In genomic region chr14:61569783-61570182, GRCh38 we compare ENCODE assay signal across 8 cellular contexts.
DNase-seq lines count a peak whose midpoint lies in the region; ATAC-seq, FAIRE-seq and TF ChIP-seq lines count a peak whose summit lies in the region.

No MANE protein-coding gene starts in this region.

- peaks cover 74% of the 10 kb centered on the region for H3K4me1 ChIP-seq in DOHH2 (ENCODE audit: control insufficient read depth, low read length)
- H3K4me1 ChIP-seq in OCI-LY7 (ENCODE audit: insufficient read depth, low read length, poor library complexity, severe bottlenecking) = peaks cover 66% of the 10 kb centered on the region
- H3K4me1 ChIP-seq in small intestine (ENCODE audit: control insufficient read depth in 2 of 2, insufficient read depth in 1 of 2, low read depth in 1 of 2, low read length in 1 of 2) = peaks cover 0 to 9% of the 10 kb centered on the region in 2 donors

- no peaks in the 10 kb centered on the region for H3K27me3 Mint-ChIP-seq in memory B cell

- 78 to 84% (median 81%) methylated on average over 6 of the region's 6 CpGs for WGBS in small intestine, 3 donors

- peak overlapping the region; percentile 72 for H3K4me3 ChIP-seq in DOHH2 (ENCODE audit: low read length)
- peak overlapping the region; percentile 47 for H3K4me3 ChIP-seq in OCI-LY7 (ENCODE audit: low read depth, low read length, poor library complexity, severe bottlenecking)
- H3K4me3 ChIP-seq in small intestine (ENCODE audit: low read depth in 1 of 2, low read length in 2 of 2) = no peak overlapping the region

- no TSS peak for BruUV-seq in OCI-LY7 (replicated peaks; lab: Mats Ljungman, UMichigan)

- H3K36me3 Mint-ChIP-seq in memory B cell = no peaks in the 10 kb centered on the region

- H2AFZ ChIP-seq in OCI-LY7 (ENCODE audit: low read length) = peak overlapping the region; percentile 34; the same call in 1 of the 2 replicates

- POLR2A ChIA-PET in OCI-LY7 (lab: Charles Lee) = interaction anchor here (0.7 to 5.1 kb wide), 14 partner anchors 10 to 509 kb away, joined by 3 to 34 read pairs (median 4); no protein-coding TSS in a partner anchor

- no peaks in the 10 kb centered on the region for H3K79me2 ChIP-seq in DOHH2 (ENCODE audit: control insufficient read depth, low read length)
- H3K79me2 ChIP-seq in OCI-LY7 (ENCODE audit: insufficient read depth, low read depth, low read length) = no peaks in the 10 kb centered on the region

- H3K4me3 Mint-ChIP-seq in memory B cell = no peak overlapping the region

- no peak for ATAC-seq in memory B cell (ENCODE audit: low read depth)

- H3K27ac Mint-ChIP-seq in memory B cell = peak overlapping the region; percentile 96

- H3K27ac ChIP-seq in DOHH2 (ENCODE audit: low read depth, low read length) = no peak overlapping the region
- H3K27ac ChIP-seq in OCI-LY7 (ENCODE audit: low read depth, low read length, poor library complexity, severe bottlenecking) = peak overlapping the region; percentile 93
- H3K27ac ChIP-seq in small intestine (ENCODE audit: low read depth in 1 of 2, low read length in 1 of 2) = peak overlapping the region in 1 of 2 donors; percentile 19

- CTCF ChIA-PET in OCI-LY7 (lab: Charles Lee; ENCODE audit: unreplicated experiment) = interaction anchor here (0.7 to 2.1 kb wide), 3 partner anchors 93 to 161 kb away, joined by 4 to 9 read pairs (median 4); no protein-coding TSS in a partner anchor

- H3K9me3 Mint-ChIP-seq in memory B cell = no peaks in the 10 kb centered on the region

- DNase-seq in OCI-LY7 (ENCODE audit: low spot score) (peak; percentile 35), astrocyte of the hippocampus (ENCODE audit: low read depth, low spot score) (peak; percentile 86), memory B cell (ENCODE audit: low spot score in 2 of 2) (no peak), SHP77 (lab: John Stamatoyannopoulos, UW) (no peak), germinal center (ENCODE audit: low spot score) (no peak), NCI-H1092 treated with DMSO at 0.1 percent for 48 hours (lab: John Stamatoyannopoulos, UW) (no peak), small intestine (no peak)

- intact Hi-C loops in OCI-LY7 (cut with micrococcal nuclease; ENCODE audit: unreplicated experiment) = loop anchor here (2.0 to 5.0 kb wide), 3 partner anchors 75 to 163 kb away; no protein-coding TSS in a partner anchor

- H3F3A ChIP-seq in DOHH2 (ENCODE audit: control insufficient read depth, insufficient read depth) = no peaks in the 10 kb centered on the region; the same call in none of the 2 replicates

- TF ChIP-seq CTCF in DOHH2 (IDR thresholded peaks at IDR 0.05; ENCODE audit: low read depth, low read length, poor library complexity, severe bottlenecking) (no peak), OCI-LY7 (conservative IDR thresholded peaks at IDR 0.05; ENCODE audit: low read length) (no peak)

- H3K9me2 ChIP-seq in DOHH2 (replicated peaks; ENCODE audit: control insufficient read depth, low read length) (no peaks in the 10 kb centered on the region), OCI-LY7 (ENCODE audit: insufficient read depth, low read length) (no peaks in the 10 kb centered on the region)

- H3K36me3 ChIP-seq in DOHH2 (ENCODE audit: control insufficient read depth, low read length) (no peaks in the 10 kb centered on the region; the same call in 1 of the 2 replicates), OCI-LY7 (ENCODE audit: insufficient read depth, low read length) (no peaks in the 10 kb centered on the region), small intestine (ENCODE audit: control insufficient read depth in 2 of 2, insufficient read depth in 2 of 2, low read length in 2 of 2) (no peaks in the 10 kb centered on the region)

- no peak for FAIRE-seq in small intestine (lab: Jason Lieb, UNC)

- H3K4me1 Mint-ChIP-seq in memory B cell = peaks cover 35% of the 10 kb centered on the region

- H3K9me3 ChIP-seq in DOHH2 (ENCODE audit: control insufficient read depth, insufficient read depth, low read length) = no peaks in the 10 kb centered on the region
- H3K9me3 ChIP-seq in OCI-LY7 (ENCODE audit: low read length) = no peaks in the 10 kb centered on the region
- no peaks in the 10 kb centered on the region for H3K9me3 ChIP-seq in small intestine (ENCODE audit: control insufficient read depth, low read depth)

- H4K20me1 ChIP-seq in DOHH2 (ENCODE audit: control insufficient read depth, insufficient read depth, low read depth, low read length) = no peaks in the 10 kb centered on the region
- H4K20me1 ChIP-seq in OCI-LY7 (ENCODE audit: insufficient read depth, low read length) = no peaks in the 10 kb centered on the region

- H3K27me3 ChIP-seq in DOHH2 (ENCODE audit: control insufficient read depth, low read length) (no peaks in the 10 kb centered on the region), small intestine (ENCODE audit: control insufficient read depth in 2 of 2, insufficient read depth in 2 of 2, low read length in 2 of 2) (no peaks in the 10 kb centered on the region)

- H3K4me2 ChIP-seq in DOHH2 (ENCODE audit: low read length) = peak overlapping the region; percentile 98
- H3K4me2 ChIP-seq in OCI-LY7 (ENCODE audit: low read length) = peak overlapping the region; percentile 78

Comparison
In these comparisons a context has a peak if more than half of its experiments do, and no peak if none do; other contexts are left out.
1. H3K4me3 ChIP-seq: peak in DOHH2 (single experiment) and OCI-LY7 (single experiment); none in small intestine (0 of 2).
2. DNase-seq: peak in OCI-LY7 (single experiment) and astrocyte of the hippocampus (single experiment); none in memory B cell (0 of 2), SHP77 (0 of 2), germinal center (single experiment), NCI-H1092 treated with DMSO at 0.1 percent for 48 hours (single experiment) and small intestine (single experiment).